ENCODE assay signal across 8 cellular contexts in the genomic region with DNA sequence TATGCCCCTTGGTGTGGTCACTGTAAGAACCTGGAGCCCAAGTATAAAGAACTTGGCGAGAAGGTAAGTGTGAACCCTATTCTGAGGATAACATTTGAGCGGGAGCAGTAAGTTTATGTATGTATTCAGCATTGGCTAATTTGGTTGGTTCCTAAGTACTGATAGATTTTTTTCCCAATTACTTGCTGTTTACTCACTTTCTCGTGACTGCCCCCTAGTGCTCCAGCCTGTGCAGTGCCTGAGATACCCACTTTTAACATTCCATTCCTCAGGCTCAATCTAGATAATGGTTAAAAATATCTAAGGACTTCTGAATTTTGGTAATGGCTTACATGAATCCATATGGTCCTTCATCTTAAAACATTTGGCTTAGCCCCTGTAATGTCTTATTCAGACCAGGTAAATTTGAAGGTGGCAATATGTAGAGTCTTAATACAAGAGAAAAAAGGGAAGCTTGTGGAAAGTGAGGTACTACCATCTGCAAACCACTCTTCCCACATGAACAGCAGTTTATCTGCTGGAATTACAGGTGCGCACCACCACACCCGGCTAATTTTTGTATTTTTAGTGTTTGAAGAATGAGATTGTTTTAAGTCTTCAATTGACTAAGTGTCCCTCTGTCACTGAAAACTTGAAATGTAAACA. TPM values are rescaled to one million over a fixed set of nuclear protein-coding genes. Genes with fewer than 3 reads are reported as not detected.
A peak's percentile ranks its signal among the peaks of the same experiment; 100 is the strongest.
DNase-seq lines count a peak whose midpoint lies in the region; ATAC-seq and TF ChIP-seq lines count a peak whose summit lies in the region.

No MANE protein-coding gene starts in this region.

- CTCF ChIA-PET in T-cell (lab: Charles Lee), result interaction anchor here in 1 of 2 donors (0.8 kb wide), 1 partner anchor 13 kb away, joined by 6 read pairs; no protein-coding TSS in a partner anchor

- H3K4me2 ChIP-seq in DOHH2 (ENCODE audit: low read length) (0 out of 2 replicates have a peak overlapping the region, but pooled peaks have one; percentile 6), Karpas-422 (ENCODE audit: low read depth, low read length, poor library complexity, severe bottlenecking) (no peak overlapping the region)

- no peak overlapping the region for H3K9ac ChIP-seq in Karpas-422 (ENCODE audit: low read length)

- H3K9me3 ChIP-seq in DOHH2 (ENCODE audit: control insufficient read depth, insufficient read depth, low read length) (no peaks in the 10 kb centered on the region), Karpas-422 (ENCODE audit: low read length) (no peaks in the 10 kb centered on the region)

- peaks cover 43% of the 10 kb centered on the region for H3K4me1 ChIP-seq in DOHH2 (ENCODE audit: control insufficient read depth, low read length)
- H3K4me1 ChIP-seq in Karpas-422 (ENCODE audit: low read length), result peaks cover 50% of the 10 kb centered on the region

- ATAC-seq in T-cell (replicated peaks in 1 of 4) (peak; percentile 72 to 81 (median 78)), GM19455 (IDR thresholded peaks at IDR 0.05; ENCODE audit: unreplicated experiment) (no peak)

- H3K4me3 ChIP-seq in DOHH2 (ENCODE audit: low read length) (no peak overlapping the region), Karpas-422 (ENCODE audit: low read length) (no peak overlapping the region), astrocyte of the spinal cord (ENCODE audit: low read depth, low read length) (no peak overlapping the region)

- in situ Hi-C loops in astrocyte of the spinal cord (cut with HindIII; ENCODE audit: low sequenced_read_pairs), result no loop called here

- DNase-seq in Karpas-422, result peak; percentile 83
- peak in 28 of 34 experiments; percentile 15 to 65 (median 52) for DNase-seq in T-cell
- DNase-seq in astrocyte of the spinal cord (ENCODE audit: low read depth, low spot score), result peak; percentile 58
- peak; percentile 76 for DNase-seq in inferior parietal cortex (ENCODE audit: extremely low spot score)
- peak; percentile 46 for DNase-seq in stimulated activated CD4-positive, alpha-beta T cell treated with anti-CD3 and anti-CD28 coated beads, Interleukin-2, amount 100 ng/mL, for 4 hours (ENCODE audit: low read depth)
- no peak for DNase-seq in ureter (ENCODE audit: low spot score)

- POLR2A ChIA-PET in T-cell (lab: Charles Lee), result interaction anchor here in 1 of 2 donors (0.5 kb wide), 1 partner anchor 23 kb away, joined by 5 read pairs; no protein-coding TSS in a partner anchor

- H3F3A ChIP-seq in DOHH2 (ENCODE audit: control insufficient read depth, insufficient read depth), result peaks cover 96% of the 10 kb centered on the region

- TF ChIP-seq CTCF in DOHH2 (IDR thresholded peaks at IDR 0.05; ENCODE audit: low read depth, low read length, poor library complexity, severe bottlenecking) (peak; percentile 95), astrocyte of the spinal cord (IDR thresholded peaks at IDR 0.05; ENCODE audit: low read depth, low read length) (peak; percentile 95)

- H3K9me2 ChIP-seq in DOHH2 (replicated peaks; ENCODE audit: control insufficient read depth, low read length), result no peaks in the 10 kb centered on the region
- no peaks in the 10 kb centered on the region for H3K9me2 ChIP-seq in Karpas-422 (replicated peaks; ENCODE audit: insufficient read depth, low read length)

- peaks cover 98% of the 10 kb centered on the region for H3K36me3 ChIP-seq in DOHH2 (ENCODE audit: control insufficient read depth, low read length)
- H3K36me3 ChIP-seq in Karpas-422 (ENCODE audit: insufficient read depth, low read length), result peaks cover 78% of the 10 kb centered on the region

- peaks cover 0 to 5% (median 4%) of the 10 kb centered on the region in 3 donors for H3K4me1 Mint-ChIP-seq in T-cell

- H3K27ac ChIP-seq in DOHH2 (ENCODE audit: low read depth, low read length) (peak overlapping the region; percentile 56), Karpas-422 (ENCODE audit: low read length) (peak overlapping the region; percentile 99)

- H2AFZ ChIP-seq in Karpas-422 (ENCODE audit: low read length), result no peak overlapping the region

- no peak overlapping the region for H3K4me3 Mint-ChIP-seq in T-cell

- peaks cover 21% of the 10 kb centered on the region for H3K79me2 ChIP-seq in DOHH2 (ENCODE audit: control insufficient read depth, low read length)
- H3K79me2 ChIP-seq in Karpas-422 (ENCODE audit: low read length), result peaks cover 6% of the 10 kb centered on the region

- no peak overlapping the region for H3K27ac Mint-ChIP-seq in T-cell

- peaks cover 46% of the 10 kb centered on the region for H3K36me3 Mint-ChIP-seq in T-cell

- H3K27me3 ChIP-seq in DOHH2 (ENCODE audit: control insufficient read depth, low read length) (no peaks in the 10 kb centered on the region), Karpas-422 (ENCODE audit: low read length) (no peaks in the 10 kb centered on the region)

- no peaks in the 10 kb centered on the region for H3K27me3 Mint-ChIP-seq in T-cell

- peaks cover 6% of the 10 kb centered on the region; the same call in 1 of the 2 replicates for H4K20me1 ChIP-seq in DOHH2 (ENCODE audit: control insufficient read depth, insufficient read depth, low read depth, low read length)
- H4K20me1 ChIP-seq in Karpas-422 (ENCODE audit: insufficient read depth, low read depth, low read length), result peaks cover 23% of the 10 kb centered on the region

- no peaks in the 10 kb centered on the region for H3K9me3 Mint-ChIP-seq in T-cell

RNA-seq across cellular contexts. Expression of a gene that starts 7.1 kb away (rescaled TPM):
- 522 and 565 TPM in 2 replicates for total RNA-seq in Karpas-422 (2014; rRNA removed; shearing (Covaris generic); ENCODE audit: low replicate concordance)
- total RNA-seq in T-cell (1 to 10 TPM in 4 of 5 donors, under 1 TPM in 1; 0.80 to 6.5 (median 2.2) TPM), ureter (2.9 TPM)

RNA-seq across cellular contexts. Expression of a gene that starts 22.4 kb away (rescaled TPM):
- total RNA-seq in Karpas-422 (2014; rRNA removed; shearing (Covaris generic); ENCODE audit: low replicate concordance), result 882 and 1,084 TPM in 2 replicates
- total RNA-seq in T-cell (100 to 1,000 TPM; 397 to 586 (median 532) TPM), ureter (651 TPM)

RNA-seq across cellular contexts. Expression of a gene that starts 23.5 kb away (rescaled TPM):
- total RNA-seq in Karpas-422 (2014; rRNA removed; shearing (Covaris generic); ENCODE audit: low replicate concordance), result 160 and 198 TPM in 2 replicates
- total RNA-seq in T-cell (100 to 1,000 TPM; 151 to 231 (median 190) TPM), ureter (328 TPM)

RNA-seq across cellular contexts. Expression of a gene that starts 30.3 kb away (rescaled TPM):
- not detected in 2 replicates for total RNA-seq in Karpas-422 (2014; rRNA removed; shearing (Covaris generic); ENCODE audit: low replicate concordance)
- under 1 TPM in 3 of 5 donors, not detected in 2; 0.20 to 0.32 (median 0.26) TPM for total RNA-seq in T-cell
- 0.34 TPM for total RNA-seq in ureter

RNA-seq across cellular contexts. Expression of a gene that starts 30.7 kb away (rescaled TPM):
- 31.1 and 32.5 TPM in 2 replicates for total RNA-seq in Karpas-422 (2014; rRNA removed; shearing (Covaris generic); ENCODE audit: low replicate concordance)
- total RNA-seq in T-cell, result 10 to 100 TPM; 19.2 to 23.6 (median 21.8) TPM
- total RNA-seq in ureter, result 14.3 TPM

Comparison
In these comparisons a context has a peak if more than half of its experiments do, and no peak if none do; other contexts are left out.
1. RNA of a gene that starts 7.1 kb away (total RNA-seq): 522 to 565 TPM in Karpas-422; 2.9 TPM in ureter (single experiment) and 0.80 to 6.5 TPM in T-cell; every median in the first group is over 10 times any median in the second.